Comparison of ENCODE assay signal across 1 cellular context in genomic region chr17:17768415-17769088, GRCh38.
TF ChIP-seq lines count a peak whose summit lies in the region.

No MANE protein-coding gene starts in this region.

TF ChIP-seq in GM12878, 131 proteins besides CTCF, POLR2A, EP300 and RAD21 (continued from another document):
- TF ChIP-seq WRNIP1 (IDR thresholded peaks at IDR 0.05; ENCODE audit: borderline replicate concordance, low read depth, low read length): no peak
- TF ChIP-seq, protein P1, sequence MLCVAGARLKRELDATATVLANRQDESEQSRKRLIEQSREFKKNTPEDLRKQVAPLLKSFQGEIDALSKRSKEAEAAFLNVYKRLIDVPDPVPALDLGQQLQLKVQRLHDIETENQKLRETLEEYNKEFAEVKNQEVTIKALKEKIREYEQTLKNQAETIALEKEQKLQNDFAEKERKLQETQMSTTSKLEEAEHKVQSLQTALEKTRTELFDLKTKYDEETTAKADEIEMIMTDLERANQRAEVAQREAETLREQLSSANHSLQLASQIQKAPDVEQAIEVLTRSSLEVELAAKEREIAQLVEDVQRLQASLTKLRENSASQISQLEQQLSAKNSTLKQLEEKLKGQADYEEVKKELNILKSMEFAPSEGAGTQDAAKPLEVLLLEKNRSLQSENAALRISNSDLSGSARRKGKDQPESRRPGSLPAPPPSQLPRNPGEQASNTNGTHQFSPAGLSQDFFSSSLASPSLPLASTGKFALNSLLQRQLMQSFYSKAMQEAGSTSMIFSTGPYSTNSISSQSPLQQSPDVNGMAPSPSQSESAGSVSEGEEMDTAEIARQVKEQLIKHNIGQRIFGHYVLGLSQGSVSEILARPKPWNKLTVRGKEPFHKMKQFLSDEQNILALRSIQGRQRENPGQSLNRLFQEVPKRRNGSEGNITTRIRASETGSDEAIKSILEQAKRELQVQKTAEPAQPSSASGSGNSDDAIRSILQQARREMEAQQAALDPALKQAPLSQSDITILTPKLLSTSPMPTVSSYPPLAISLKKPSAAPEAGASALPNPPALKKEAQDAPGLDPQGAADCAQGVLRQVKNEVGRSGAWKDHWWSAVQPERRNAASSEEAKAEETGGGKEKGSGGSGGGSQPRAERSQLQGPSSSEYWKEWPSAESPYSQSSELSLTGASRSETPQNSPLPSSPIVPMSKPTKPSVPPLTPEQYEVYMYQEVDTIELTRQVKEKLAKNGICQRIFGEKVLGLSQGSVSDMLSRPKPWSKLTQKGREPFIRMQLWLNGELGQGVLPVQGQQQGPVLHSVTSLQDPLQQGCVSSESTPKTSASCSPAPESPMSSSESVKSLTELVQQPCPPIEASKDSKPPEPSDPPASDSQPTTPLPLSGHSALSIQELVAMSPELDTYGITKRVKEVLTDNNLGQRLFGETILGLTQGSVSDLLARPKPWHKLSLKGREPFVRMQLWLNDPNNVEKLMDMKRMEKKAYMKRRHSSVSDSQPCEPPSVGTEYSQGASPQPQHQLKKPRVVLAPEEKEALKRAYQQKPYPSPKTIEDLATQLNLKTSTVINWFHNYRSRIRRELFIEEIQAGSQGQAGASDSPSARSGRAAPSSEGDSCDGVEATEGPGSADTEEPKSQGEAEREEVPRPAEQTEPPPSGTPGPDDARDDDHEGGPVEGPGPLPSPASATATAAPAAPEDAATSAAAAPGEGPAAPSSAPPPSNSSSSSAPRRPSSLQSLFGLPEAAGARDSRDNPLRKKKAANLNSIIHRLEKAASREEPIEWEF (IDR thresholded peaks at IDR 0.05; ENCODE audit: insufficient replicate concordance, low read depth, low read length): no peak
- TF ChIP-seq HDAC6 (IDR thresholded peaks at IDR 0.05; ENCODE audit: unreplicated experiment): no peak
- no peak for TF ChIP-seq TBL1XR1 (IDR thresholded peaks at IDR 0.05; ENCODE audit: low read depth, low read length)
